8 cellular contexts compared by ENCODE assay signal in the genomic region with DNA sequence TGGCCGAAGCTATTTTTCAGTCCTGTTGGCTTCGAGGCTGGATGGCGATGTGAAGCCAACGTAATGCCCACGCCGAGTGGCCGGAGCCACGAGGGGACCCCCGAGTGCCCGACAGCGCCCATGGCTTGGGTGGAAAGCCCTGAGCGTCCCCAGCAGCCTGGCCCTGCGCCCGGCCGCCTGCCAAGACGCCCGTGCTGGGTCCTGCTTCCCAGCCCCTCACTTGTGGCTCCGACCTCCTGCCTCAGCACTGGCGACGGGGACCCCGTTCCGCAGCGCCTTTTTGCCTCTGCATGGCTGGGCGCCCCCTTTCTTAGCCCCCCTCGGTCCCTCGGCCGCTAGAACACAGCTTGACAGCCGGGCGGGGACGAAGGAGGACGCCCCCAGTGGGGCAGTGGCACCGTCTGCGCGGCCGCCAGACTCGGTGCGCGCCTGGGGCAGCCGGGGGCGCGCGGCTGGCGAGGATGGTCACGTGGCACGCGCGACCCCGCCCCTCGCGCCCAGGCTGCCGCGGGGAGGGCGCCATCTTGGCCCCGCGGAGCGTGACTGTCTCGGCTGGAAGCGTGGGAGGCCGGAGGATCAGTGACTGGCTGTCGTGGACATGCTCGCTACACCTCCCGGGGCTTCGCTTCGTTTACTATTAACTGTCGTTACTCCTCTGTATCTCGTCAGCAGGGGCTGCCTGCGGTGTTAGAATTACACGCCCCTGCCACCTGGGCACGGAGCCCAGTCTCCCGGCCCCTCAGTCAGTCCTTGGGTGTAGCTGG. TPM values are rescaled to one million over a fixed set of nuclear protein-coding genes. Genes with fewer than 3 reads are reported as not detected.
DNase-seq lines count a peak whose midpoint lies in the region; ATAC-seq, FAIRE-seq and TF ChIP-seq lines count a peak whose summit lies in the region.

No MANE protein-coding gene starts in this region.

- no peaks in the 10 kb centered on the region for H3K27me3 Mint-ChIP-seq in Calu3 (ENCODE audit: unreplicated experiment)

- FAIRE-seq in HTR-8/SVneo (lab: Jason Lieb, UNC), result peak; percentile 93

- peak overlapping the region; percentile 97 for H2AFZ ChIP-seq in neuronal stem cell (ENCODE audit: low read length)

- H3K4me1 ChIP-seq in neuronal stem cell (ENCODE audit: control insufficient read depth in 2 of 2, insufficient read depth in 1 of 2, low read depth in 1 of 2, low read length in 2 of 2), result peaks cover 0 to 3% of the 10 kb centered on the region in 2 donors

- no peaks in the 10 kb centered on the region for H3K9me3 Mint-ChIP-seq in Calu3 (ENCODE audit: low read depth, unreplicated experiment)

- intact Hi-C loops in Calu3 (cut with micrococcal nuclease; ENCODE audit: unreplicated experiment), result no loop called here

- H2BK15ac ChIP-seq in neuronal stem cell (ENCODE audit: low read length), result peak overlapping the region; percentile 91

- no peaks in the 10 kb centered on the region for H3K36me3 ChIP-seq in neuronal stem cell (replicated peaks in 1 of 2; ENCODE audit: control insufficient read depth in 2 of 2, insufficient read depth in 2 of 2, low read length in 2 of 2)

- peaks cover 0 to 83% (median 0%) of the 10 kb centered on the region in 3 experiments for H3K27me3 ChIP-seq in neuronal stem cell (ENCODE audit: control insufficient read depth in 3 of 3, insufficient read depth in 3 of 3, low read depth in 1 of 3, low read length in 3 of 3)

- H2BK12ac ChIP-seq in neuronal stem cell (ENCODE audit: low read length), result peak overlapping the region; percentile 46

- H3K27ac ChIP-seq in neuronal stem cell (replicated peaks; ENCODE audit: low read length) (peak overlapping the region; percentile 9), substantia nigra (ENCODE audit: low read depth, low read length, poor library complexity, severe bottlenecking) (peak overlapping the region; percentile 49)

- peak overlapping the region; percentile 83 for H3K27ac Mint-ChIP-seq in Calu3 (ENCODE audit: unreplicated experiment)

- H3K4me2 ChIP-seq in neuronal stem cell (ENCODE audit: insufficient read depth, low read length, poor library complexity, severe bottlenecking), result peak overlapping the region; percentile 93

- peak overlapping the region; percentile 98 for H4K8ac ChIP-seq in neuronal stem cell (ENCODE audit: low read depth, low read length)

- peak overlapping the region; percentile 30 to 93 for H3K4me3 ChIP-seq in neuronal stem cell (ENCODE audit: low read length in 2 of 2)

- CTCF ChIA-PET in Calu3 (lab: Charles Lee), result interaction anchor here (1.5 kb wide), 1 partner anchor 13 kb away, joined by 3 read pairs; a partner anchor contains a TSS

- peak overlapping the region; percentile 95 for H2AK5ac ChIP-seq in neuronal stem cell (ENCODE audit: low read depth, low read length)

- no CpG with 5 or more reads among the region's 70 CpGs for WGBS in neuronal stem cell (ENCODE audit: extremely low coverage in 2 of 2, insufficient read length in 2 of 2, insufficient replicate concordance in 1 of 2), 2 donors

- H3K79me1 ChIP-seq in neuronal stem cell (ENCODE audit: low read depth, low read length), result peaks cover 5% of the 10 kb centered on the region

- no peak overlapping the region for H3K4ac ChIP-seq in neuronal stem cell (ENCODE audit: low read length)

- peak overlapping the region; percentile 94 for H3K14ac ChIP-seq in neuronal stem cell (ENCODE audit: low read length)

- peaks cover 17% of the 10 kb centered on the region for H3K4me1 Mint-ChIP-seq in Calu3 (ENCODE audit: low read depth, unreplicated experiment)

- H3K23ac ChIP-seq in neuronal stem cell (ENCODE audit: low read depth, low read length, poor library complexity), result peak overlapping the region; percentile 98

- H3K4me3 Mint-ChIP-seq in Calu3 (ENCODE audit: low read depth, unreplicated experiment), result peak overlapping the region; percentile 77

- ATAC-seq in GM21381 (IDR thresholded peaks at IDR 0.05; ENCODE audit: unreplicated experiment), result peak; percentile 84

- H2BK5ac ChIP-seq in neuronal stem cell (ENCODE audit: low read length), result no peak overlapping the region

- H3K18ac ChIP-seq in neuronal stem cell (ENCODE audit: low read length), result peak overlapping the region; percentile 98

- H3K9me3 ChIP-seq in neuronal stem cell (replicated peaks in 1 of 2; ENCODE audit: control insufficient read depth in 2 of 2, insufficient read depth in 1 of 2, low read depth in 1 of 2, low read length in 2 of 2), result peaks cover 0 to 18% of the 10 kb centered on the region in 2 donors

- H4K91ac ChIP-seq in neuronal stem cell (ENCODE audit: low read depth, low read length, poor library complexity), result no peak overlapping the region

- peaks cover 9% of the 10 kb centered on the region for H3K36me3 Mint-ChIP-seq in Calu3 (ENCODE audit: insufficient read depth, unreplicated experiment)

- peak overlapping the region; percentile 96 for H2BK120ac ChIP-seq in neuronal stem cell (ENCODE audit: low read depth, low read length)

- no TSS peak for BruUV-seq in Calu3 (replicated peaks; lab: Mats Ljungman, UMichigan)

- no peak for TF ChIP-seq CTCF in Calu3 (IDR thresholded peaks at IDR 0.05; ENCODE audit: unreplicated experiment)

- peak; percentile 77 for DNase-seq in Calu3
- peak; percentile 75 for DNase-seq in HTR-8/SVneo (ENCODE audit: insufficient read length, low spot score)
- peak; percentile 79 for DNase-seq in RPMI8226
- DNase-seq in activated gamma-delta T cell treated with anti-CD3 and anti-CD28 coated beads, Interleukin-2, amount 50 U/mL, for 16 hours (ENCODE audit: low read depth), result peak; percentile 66
- DNase-seq in foreskin melanocyte, result peak; percentile 65
- peak; percentile 63 for DNase-seq in neuronal stem cell (ENCODE audit: low spot score)
- DNase-seq in substantia nigra (lab: John Stamatoyannopoulos, UW), result peak in 47 of 49 donors; percentile 25 to 90 (median 61)

- H3K9ac ChIP-seq in neuronal stem cell (ENCODE audit: low read depth, low read length, poor library complexity), result peak overlapping the region; percentile 91

RNA-seq across cellular contexts. Expression of a gene that starts 0.6 kb away (rescaled TPM):
- 7.3 and 10.2 TPM in 2 replicates for total RNA-seq in Calu3 (2022)
- polyA plus RNA-seq in neuronal stem cell (2013, experiment 1 of 2), result 10.5 TPM
- 10.3 TPM for polyA plus RNA-seq in neuronal stem cell (2013, experiment 2 of 2)

RNA-seq across cellular contexts. Expression of a gene that starts 13.2 kb away (rescaled TPM):
- 14.9 and 18.5 TPM in 2 replicates for total RNA-seq in Calu3 (2022)
- polyA plus RNA-seq in neuronal stem cell (2013, experiment 1 of 2), result 54.5 TPM
- 58.6 TPM for polyA plus RNA-seq in neuronal stem cell (2013, experiment 2 of 2)

Comparison
In these comparisons a context has a peak if more than half of its experiments do, and no peak if none do; other contexts are left out.
1. Peak in every context shown above with its lines: DNase-seq, ATAC-seq, H3K4me3 ChIP-seq and H3K27ac ChIP-seq.